In the genomic region with DNA sequence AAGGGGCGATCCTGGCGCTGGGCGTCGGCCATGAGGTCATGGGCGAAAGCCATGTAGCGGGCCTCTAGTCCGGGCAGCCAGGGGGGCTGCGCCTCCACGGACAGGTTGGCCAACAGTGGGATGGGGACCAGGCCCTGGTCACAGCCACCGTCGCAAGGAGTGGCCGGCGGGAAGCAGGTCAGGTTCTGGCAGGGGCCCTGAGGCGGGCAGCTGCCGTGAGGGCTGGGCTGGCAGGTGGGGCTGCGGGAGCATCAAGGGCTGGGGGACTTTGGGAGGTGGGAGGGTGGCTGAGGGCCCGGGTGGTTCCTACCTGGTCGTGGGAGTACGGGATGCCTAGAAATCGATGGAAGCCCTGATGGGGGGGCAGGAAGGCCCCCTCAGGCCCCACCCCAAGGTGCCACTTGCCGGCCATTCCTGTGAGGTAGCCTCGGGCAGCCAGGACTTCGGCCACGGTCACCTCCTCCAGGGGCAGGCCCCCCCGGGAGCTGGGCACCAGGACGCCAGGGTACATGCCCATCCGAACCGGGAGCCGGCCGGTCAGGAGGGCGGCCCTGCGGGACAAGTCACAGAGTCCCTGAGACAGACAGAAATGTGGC, we compare ENCODE assay signal across 6 cellular contexts. TPM values are rescaled to one million over a fixed set of nuclear protein-coding genes. Genes with fewer than 3 reads are reported as not detected.
DNase-seq lines count a peak whose midpoint lies in the region; ATAC-seq and TF ChIP-seq lines count a peak whose summit lies in the region.

No MANE protein-coding gene starts in this region.

- H3K4me3 ChIP-seq in right atrium auricular region = peak overlapping the region; percentile 78

- no peaks in the 10 kb centered on the region for H3K9me3 ChIP-seq in right atrium auricular region

- no peaks in the 10 kb centered on the region for H3K27me3 Mint-ChIP-seq in activated naive CD4-positive, alpha-beta T cell treated with anti-CD3 and anti-CD28 coated beads for 36 hours (ENCODE audit: low read depth)
- H3K27me3 Mint-ChIP-seq in type B pancreatic cell = no peaks in the 10 kb centered on the region

- TF ChIP-seq CTCF in right atrium auricular region (IDR thresholded peaks at IDR 0.05) = no peak
- TF ChIP-seq CTCF in type B pancreatic cell (conservative IDR thresholded peaks at IDR 0.05) = no peak

- H3K27ac ChIP-seq in right atrium auricular region = peak overlapping the region; percentile 77 to 78

- peaks cover 0 to 32% of the 10 kb centered on the region in 2 donors for H3K4me1 ChIP-seq in right atrium auricular region

- peaks cover 26% of the 10 kb centered on the region for H3K4me1 Mint-ChIP-seq in activated naive CD4-positive, alpha-beta T cell treated with anti-CD3 and anti-CD28 coated beads for 36 hours (ENCODE audit: low read depth)
- H3K4me1 Mint-ChIP-seq in type B pancreatic cell (ENCODE audit: unreplicated experiment) = peaks cover 32% of the 10 kb centered on the region

- peak overlapping the region; percentile 72 for H3K27ac Mint-ChIP-seq in activated naive CD4-positive, alpha-beta T cell treated with anti-CD3 and anti-CD28 coated beads for 36 hours
- no peak overlapping the region for H3K27ac Mint-ChIP-seq in type B pancreatic cell

- CTCF ChIA-PET in activated naive CD4-positive, alpha-beta T cell treated with anti-CD3 and anti-CD28 coated beads for 36 hours (lab: Charles Lee) = no interaction called here

- intact Hi-C loops in activated naive CD4-positive, alpha-beta T cell treated with anti-CD3 and anti-CD28 coated beads for 36 hours (cut with micrococcal nuclease) = no loop called here

- H3K9me3 Mint-ChIP-seq in activated naive CD4-positive, alpha-beta T cell treated with anti-CD3 and anti-CD28 coated beads for 36 hours = no peaks in the 10 kb centered on the region
- H3K9me3 Mint-ChIP-seq in type B pancreatic cell = no peaks in the 10 kb centered on the region

- H3K36me3 ChIP-seq in right atrium auricular region = no peaks in the 10 kb centered on the region

- no peaks in the 10 kb centered on the region for H3K36me3 Mint-ChIP-seq in activated naive CD4-positive, alpha-beta T cell treated with anti-CD3 and anti-CD28 coated beads for 36 hours (ENCODE audit: low read depth)
- H3K36me3 Mint-ChIP-seq in type B pancreatic cell = no peaks in the 10 kb centered on the region

- H3K27me3 ChIP-seq in right atrium auricular region = no peaks in the 10 kb centered on the region

- no peak for ATAC-seq in GM18868 (IDR thresholded peaks at IDR 0.05; ENCODE audit: unreplicated experiment)

- no peak for DNase-seq in activated naive CD4-positive, alpha-beta T cell treated with anti-CD3 and anti-CD28 coated beads for 36 hours
- no peak for DNase-seq in activated naive CD4-positive, alpha-beta T cell treated with anti-CD3 and anti-CD28 coated beads, Interleukin-2, amount 50 U/mL, for 16 hours
- DNase-seq in right atrium auricular region (ENCODE audit: low spot score) (no peak), type B pancreatic cell (ENCODE audit: extremely low spot score, unreplicated experiment) (peak; percentile 69), NCI-H1092 treated with DMSO at 0.1 percent for 48 hours (lab: John Stamatoyannopoulos, UW) (no peak)

- H3K4me3 Mint-ChIP-seq in activated naive CD4-positive, alpha-beta T cell treated with anti-CD3 and anti-CD28 coated beads for 36 hours = peak overlapping the region; percentile 84
- peak overlapping the region; percentile 83 for H3K4me3 Mint-ChIP-seq in type B pancreatic cell

RNA-seq across cellular contexts. Expression of a gene that starts 1.0 kb away (rescaled TPM):
- total RNA-seq in activated naive CD4-positive, alpha-beta T cell treated with anti-CD3 and anti-CD28 coated beads for 36 hours = 10 to 100 TPM; 17.8 to 19.2 TPM
- 10 to 100 TPM; 30.7 to 38.9 TPM for total RNA-seq in right atrium auricular region
- 26.1 and 32.1 TPM in 2 replicates for total RNA-seq in type B pancreatic cell (ENCODE audit: low replicate concordance)

RNA-seq across cellular contexts. Expression of a gene that starts 26.4 kb away (rescaled TPM):
- under 1 TPM; 0.05 to 0.15 TPM for total RNA-seq in activated naive CD4-positive, alpha-beta T cell treated with anti-CD3 and anti-CD28 coated beads for 36 hours
- under 1 TPM; 0.26 to 0.71 TPM for total RNA-seq in right atrium auricular region
- total RNA-seq in type B pancreatic cell (ENCODE audit: low replicate concordance) = 13.0 and 16.5 TPM in 2 replicates

RNA-seq across cellular contexts. Expression of a gene that starts 44.3 kb away (rescaled TPM):
- total RNA-seq in activated naive CD4-positive, alpha-beta T cell treated with anti-CD3 and anti-CD28 coated beads for 36 hours = 10 to 100 TPM; 71.0 to 81.4 TPM
- 10 to 100 TPM; 25.1 to 29.5 TPM for total RNA-seq in right atrium auricular region
- 88.1 and 96.9 TPM in 2 replicates for total RNA-seq in type B pancreatic cell (ENCODE audit: low replicate concordance)

RNA-seq across cellular contexts. Expression of a gene that starts 45.7 kb away (rescaled TPM):
- under 1 TPM; 0.07 TPM for total RNA-seq in activated naive CD4-positive, alpha-beta T cell treated with anti-CD3 and anti-CD28 coated beads for 36 hours
- total RNA-seq in right atrium auricular region = 10 to 100 TPM in 1 of 2 donors, 1 to 10 TPM in 1; 8.2 to 12.3 TPM
- 6.8 and 13.1 TPM in 2 replicates for total RNA-seq in type B pancreatic cell (ENCODE audit: low replicate concordance)

RNA-seq across cellular contexts. Expression of a gene that starts 48.7 kb away (rescaled TPM):
- total RNA-seq in activated naive CD4-positive, alpha-beta T cell treated with anti-CD3 and anti-CD28 coated beads for 36 hours = 10 to 100 TPM; 37.3 to 43.7 TPM
- 100 to 1,000 TPM; 184 to 281 TPM for total RNA-seq in right atrium auricular region
- total RNA-seq in type B pancreatic cell (ENCODE audit: low replicate concordance) = 68.4 and 94.5 TPM in 2 replicates
